ENCODE assay signal across 30 cellular contexts in the genomic region with DNA sequence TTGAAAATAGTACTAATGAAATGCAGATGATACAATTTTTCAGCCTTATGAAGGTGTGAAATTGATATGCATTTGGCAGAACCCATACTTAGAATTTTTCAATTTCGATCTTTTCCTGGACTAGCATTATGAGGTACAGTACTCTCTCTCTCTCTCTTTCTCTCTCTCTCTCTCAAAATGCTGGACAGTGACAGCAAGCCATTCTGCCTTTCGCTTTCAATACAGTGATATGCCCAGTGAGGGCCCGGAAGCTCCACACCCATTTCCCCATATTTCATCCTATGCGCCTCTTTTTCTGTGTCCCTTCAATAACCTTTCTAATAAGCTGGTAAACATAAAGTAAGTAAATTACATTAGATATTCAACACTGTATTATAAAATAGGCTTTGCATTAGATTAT.
"Had no signal": no experiment of that assay in that cellular context is flagged by ENCODE, and none has a peak within 500 bp of the region (broad histone marks: within the 10 kb centered on the region; RNA-seq: fewer than 3 reads in every experiment).

No MANE protein-coding gene starts in this region.

- H3K27ac ChIP-seq: KMS-11, Peyer's patch, SJCRH30, SK-N-MC had no signal

- H3K4me1 ChIP-seq: Peyer's patch, SJCRH30 had no signal

- H3K4me2 ChIP-seq: KMS-11 had no signal

- H3K4me3 ChIP-seq: Peyer's patch, SJCRH30, SK-N-MC had no signal

- DNase-seq: Karpas-422, KBM-7, MM.1S, MV-4-11, NCI-H1092, NCI-H1105, NCI-H1417 treated with DMSO at 0.1 percent for 48 hours, NCI-H1436 treated with DMSO at 0.1 percent for 48 hours, NCI-H1694 treated with DMSO at 0.1 percent for 48 hours, NCI-H187 treated with DMSO at 0.1 percent for 48 hours, NCI-H2029, NCI-H2081, NCI-H2107, NCI-H2171, NCI-H226, NCI-H446 treated with DMSO at 0.1 percent for 48 hours, NCI-H510A, NCI-H524, NCI-H526, NCI-H69, NCI-H748 treated with DMSO at 0.1 percent for 48 hours, Peyer's patch, RPMI8226, SHP77, SIG-M5, SJCRH30, T-cell had no signal

- H3K9ac ChIP-seq: KMS-11 had no signal

- ATAC-seq: Right ventricle myocardium inferior, T-cell had no signal

- H3K36me3 ChIP-seq: Peyer's patch, SJCRH30 had no signal

- H3K9me3 ChIP-seq: Peyer's patch, SJCRH30 had no signal

- H3K27me3 ChIP-seq: Peyer's patch, SJCRH30 had no signal
